9 cellular contexts compared by ENCODE assay signal in the genomic region with DNA sequence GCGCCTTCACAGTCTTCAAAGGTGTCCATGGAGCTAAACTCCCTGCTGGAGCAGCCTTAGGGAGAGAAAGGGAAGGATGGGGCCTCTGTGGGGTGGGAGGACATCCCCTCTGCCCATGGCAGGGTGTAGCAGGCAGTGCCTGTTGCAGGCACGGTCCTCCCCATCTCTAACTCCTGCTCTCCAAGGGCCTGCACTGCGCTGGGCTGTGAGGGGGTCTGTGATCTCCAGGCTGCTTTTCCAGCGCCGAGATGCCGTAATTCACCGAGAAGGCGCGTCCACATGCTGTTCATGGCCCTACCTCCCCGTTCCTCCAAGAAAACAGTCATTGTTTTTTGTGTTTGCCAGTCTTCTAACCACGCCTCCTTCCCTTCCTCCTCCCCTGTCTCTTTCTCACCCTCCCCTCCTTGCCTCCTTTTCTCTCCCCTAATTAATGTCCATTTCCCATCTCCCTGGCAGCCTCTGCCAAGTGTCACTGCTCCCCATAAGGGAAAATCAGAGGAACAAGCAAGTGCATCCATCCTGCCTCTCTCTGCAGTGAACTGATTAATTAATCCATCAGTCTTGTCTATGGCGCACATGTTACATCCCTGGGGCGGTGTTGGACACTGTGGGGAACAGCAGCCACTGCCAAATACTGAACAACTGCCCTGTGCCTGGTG. TPM values are rescaled to one million over a fixed set of nuclear protein-coding genes. Genes with fewer than 3 reads are reported as not detected.
DNase-seq lines count a peak whose midpoint lies in the region; ATAC-seq and TF ChIP-seq lines count a peak whose summit lies in the region.
"Had no signal": no experiment of that assay in that cellular context is flagged by ENCODE, and none has a peak within 500 bp of the region (broad histone marks: within the 10 kb centered on the region; RNA-seq: fewer than 3 reads in every experiment).

No MANE protein-coding gene starts in this region.

- TF ChIP-seq CTCF in CD8-positive, alpha-beta T cell (IDR thresholded peaks at IDR 0.05) = no peak
- no peak for TF ChIP-seq CTCF in HFFc6 (IDR thresholded peaks at IDR 0.05)
- TF ChIP-seq CTCF in endodermal cell (conservative IDR thresholded peaks at IDR 0.05) = no peak
- TF ChIP-seq CTCF in nephron (IDR thresholded peaks at IDR 0.05; ENCODE audit: unreplicated experiment in 3 of 3) = no peak
- TF ChIP-seq CTCF in adrenal gland (IDR thresholded peaks at IDR 0.05) = no peak
- no peak for TF ChIP-seq CTCF in GM20000 (IDR thresholded peaks at IDR 0.05; ENCODE audit: extremely low read depth, missing control alignments)

- no peak overlapping the region for H3K9ac ChIP-seq in endodermal cell (ENCODE audit: extremely low read depth, low read length, poor library complexity, severe bottlenecking)

- no peak overlapping the region for H3K4me3 ChIP-seq in CD8-positive, alpha-beta T cell (ENCODE audit: low read depth, low read length)
- H3K4me3 ChIP-seq in endodermal cell (ENCODE audit: low read length) = peak overlapping the region; percentile 80
- H3K4me3 ChIP-seq in adrenal gland = no peak overlapping the region
- H3K4me3 ChIP-seq in aorta (ENCODE audit: low read length in 2 of 2) = no peak overlapping the region

- intact Hi-C loops in CD8-positive, alpha-beta T cell (cut with DNase I, micrococcal nuclease) = loop anchor here in 1 of 2 experiments (10.0 kb wide), 2 partner anchors 415 to 585 kb away; no protein-coding TSS in a partner anchor
- intact Hi-C loops in adrenal gland (cut with DNase I) = loop anchor here in 1 of 2 donors (5.0 kb wide), 1 partner anchor 202 kb away; no protein-coding TSS in a partner anchor
- intact Hi-C loops in aorta (cut with DNase I) = loop anchor here in 1 of 2 donors (5.0 kb wide), 1 partner anchor 58 kb away; no protein-coding TSS in a partner anchor

- H3K4me1 ChIP-seq in CD8-positive, alpha-beta T cell (ENCODE audit: insufficient read depth, low read length) = peaks cover 4% of the 10 kb centered on the region
- no peaks in the 10 kb centered on the region for H3K4me1 ChIP-seq in endodermal cell (ENCODE audit: control insufficient read depth, insufficient read depth, low read length)
- peaks cover 2% of the 10 kb centered on the region in 2 donors for H3K4me1 ChIP-seq in adrenal gland (replicated peaks in 1 of 2)
- no peaks in the 10 kb centered on the region for H3K4me1 ChIP-seq in aorta (ENCODE audit: control insufficient read depth in 1 of 2, insufficient read depth in 2 of 2, low read length in 2 of 2)

- no peak for TF ChIP-seq POLR2A in adrenal gland (IDR thresholded peaks at IDR 0.05)

- H3K27ac ChIP-seq in CD8-positive, alpha-beta T cell (ENCODE audit: low read depth, low read length) = no peak overlapping the region
- H3K27ac ChIP-seq in endodermal cell (ENCODE audit: low read depth, low read length) (no peak overlapping the region), adrenal gland (no peak overlapping the region), aorta (ENCODE audit: low read depth in 1 of 2, low read length in 2 of 2) (no peak overlapping the region)

- H3K36me3 ChIP-seq in CD8-positive, alpha-beta T cell (ENCODE audit: insufficient read depth, low read length) = no peaks in the 10 kb centered on the region
- H3K36me3 ChIP-seq in endodermal cell (ENCODE audit: control insufficient read depth, insufficient read depth, low read length) (no peaks in the 10 kb centered on the region), adrenal gland (replicated peaks in 1 of 2) (no peaks in the 10 kb centered on the region), aorta (ENCODE audit: control insufficient read depth in 1 of 2, insufficient read depth in 2 of 2, low read length in 1 of 2) (no peaks in the 10 kb centered on the region)

- no peak overlapping the region for H3K27ac Mint-ChIP-seq in CD8-positive, alpha-beta T cell
- H3K27ac Mint-ChIP-seq in HFFc6 (no peak overlapping the region), endodermal cell (no peak overlapping the region), nephron (no peak overlapping the region)

- no peaks in the 10 kb centered on the region for H3K36me3 Mint-ChIP-seq in CD8-positive, alpha-beta T cell
- H3K36me3 Mint-ChIP-seq in HFFc6 (ENCODE audit: low read depth) = no peaks in the 10 kb centered on the region
- H3K36me3 Mint-ChIP-seq in endodermal cell (ENCODE audit: low read depth) = peaks cover 16% of the 10 kb centered on the region
- H3K36me3 Mint-ChIP-seq in nephron (ENCODE audit: low read depth) = no peaks in the 10 kb centered on the region

- POLR2A ChIA-PET in CD8-positive, alpha-beta T cell (lab: Charles Lee) = interaction anchor here (1.8 kb wide), 1 partner anchor 15 kb away, joined by 4 read pairs; no protein-coding TSS in a partner anchor

- CTCF ChIA-PET in CD8-positive, alpha-beta T cell (lab: Charles Lee) = interaction anchor here (1.0 to 2.2 kb wide), 3 partner anchors 58 to 206 kb away, joined by 3 to 8 read pairs (median 6); no protein-coding TSS in a partner anchor

- 54 to 62% methylated on average over 11 to 13 of the region's 13 CpGs for whole genome bisulfite sequencing in endodermal cell (ENCODE audit: insufficient coverage in 1 of 2, insufficient read length in 1 of 2), 2 experiments
- 60 to 82% (median 67%) methylated on average over 11 to 13 of the region's 13 CpGs for WGBS in adrenal gland, 4 donors
- WGBS in aorta, 2 donors = 86 to 91% methylated on average over 13 of the region's 13 CpGs

- H3K4me1 Mint-ChIP-seq in CD8-positive, alpha-beta T cell (ENCODE audit: low read depth) = peaks cover 8% of the 10 kb centered on the region
- H3K4me1 Mint-ChIP-seq in HFFc6 (ENCODE audit: low read depth) = peaks cover 20% of the 10 kb centered on the region
- peaks cover 19% of the 10 kb centered on the region for H3K4me1 Mint-ChIP-seq in endodermal cell
- no peaks in the 10 kb centered on the region for H3K4me1 Mint-ChIP-seq in nephron

- no peaks in the 10 kb centered on the region for H3K9me3 Mint-ChIP-seq in CD8-positive, alpha-beta T cell
- H3K9me3 Mint-ChIP-seq in HFFc6 = no peaks in the 10 kb centered on the region
- no peaks in the 10 kb centered on the region for H3K9me3 Mint-ChIP-seq in endodermal cell
- no peaks in the 10 kb centered on the region for H3K9me3 Mint-ChIP-seq in nephron

- H3K27me3 ChIP-seq in CD8-positive, alpha-beta T cell (ENCODE audit: insufficient read depth, low read length) = peaks cover 13% of the 10 kb centered on the region
- H3K27me3 ChIP-seq in endodermal cell (ENCODE audit: control insufficient read depth, insufficient read depth, low read length, poor library complexity, severe bottlenecking) (peaks cover 13% of the 10 kb centered on the region), adrenal gland (no peaks in the 10 kb centered on the region), aorta (ENCODE audit: control insufficient read depth in 1 of 2, insufficient read depth in 2 of 2, low read length in 1 of 2) (no peaks in the 10 kb centered on the region)

- no peaks in the 10 kb centered on the region for H3K9me3 ChIP-seq in CD8-positive, alpha-beta T cell (ENCODE audit: low read length)
- no peaks in the 10 kb centered on the region for H3K9me3 ChIP-seq in endodermal cell (ENCODE audit: control insufficient read depth, low read length)
- H3K9me3 ChIP-seq in adrenal gland (replicated peaks in 1 of 3) = no peaks in the 10 kb centered on the region
- no peaks in the 10 kb centered on the region for H3K9me3 ChIP-seq in aorta (ENCODE audit: control insufficient read depth, low read length)

- H3K4me3 Mint-ChIP-seq in CD8-positive, alpha-beta T cell = peak overlapping the region; percentile 68
- H3K4me3 Mint-ChIP-seq in HFFc6 = peak overlapping the region; percentile 83; the same call in 1 of the 2 replicates
- peak overlapping the region; percentile 55 for H3K4me3 Mint-ChIP-seq in endodermal cell
- H3K4me3 Mint-ChIP-seq in nephron = peak overlapping the region; percentile 67 to 80 (median 77)

- DNase-seq in CD8-positive, alpha-beta T cell = no peak
- no peak for DNase-seq in HFFc6
- DNase-seq in endodermal cell = peak; percentile 71
- no peak for DNase-seq in activated CD4-positive, CD25-positive, alpha-beta regulatory T cell (lab: John Stamatoyannopoulos, UW)
- DNase-seq in adrenal gland = no peak
- DNase-seq in GM20000 (ENCODE audit: low spot score) = no peak
- no peak for DNase-seq in aorta
- DNase-seq: occipital lobe had no signal

- peaks cover 26% of the 10 kb centered on the region for H3K27me3 Mint-ChIP-seq in CD8-positive, alpha-beta T cell (ENCODE audit: low read depth)
- peaks cover 24% of the 10 kb centered on the region for H3K27me3 Mint-ChIP-seq in HFFc6 (ENCODE audit: insufficient read depth)
- H3K27me3 Mint-ChIP-seq in endodermal cell (ENCODE audit: insufficient read depth) = peaks cover 28% of the 10 kb centered on the region
- peaks cover 76% of the 10 kb centered on the region for H3K27me3 Mint-ChIP-seq in nephron (ENCODE audit: low read depth)

- ATAC-seq in CD8-positive, alpha-beta T cell = no peak
- no peak for ATAC-seq in aorta (ENCODE audit: low FRiP score)

RNA-seq across cellular contexts. Expression of a gene that starts 17.7 kb away (rescaled TPM):
- 1 to 10 TPM; 2.2 to 2.9 TPM for total RNA-seq in CD8-positive, alpha-beta T cell
- total RNA-seq in HFFc6 (2021; fragmentation: NEBNext Ultra II Directional; extraction: Animal tissue kit (Norgen Biotek cat#: 25700)) = under 1 TPM in 1 of 6 experiments, not detected in 5; 0.06 TPM
- total RNA-seq in endodermal cell (1 to 10 TPM in 1 of 2 donors, under 1 TPM in 1; 0.55 to 1.1 TPM), adrenal gland (1 to 10 TPM in 3 of 8 donors, under 1 TPM in 4, not detected in 1; 0.21 to 8.3 (median 0.96) TPM), aorta (under 1 TPM; 0.23 to 0.27 TPM)
- 1.7 TPM for polyA plus RNA-seq in endodermal cell (2013, experiment 1 of 2)
- 2.0 TPM for polyA plus RNA-seq in endodermal cell (2013, experiment 2 of 2)
- polyA plus RNA-seq in adrenal gland (under 1 TPM in 2 of 3 donors, not detected in 1; 0.30 to 0.97 TPM), aorta (under 1 TPM; 0.23 to 0.50 TPM)
- total RNA-seq: occipital lobe had no signal
